In genomic region chr14:86462193-86462592, GRCh38 we compare ENCODE assay signal across 9 cellular contexts.
DNase-seq lines count a peak whose midpoint lies in the region; ATAC-seq and TF ChIP-seq lines count a peak whose summit lies in the region.
"Had no signal": no experiment of that assay in that cellular context is flagged by ENCODE, and none has a peak within 500 bp of the region (broad histone marks: within the 10 kb centered on the region; RNA-seq: fewer than 3 reads in every experiment).

No MANE protein-coding gene starts in this region.

- H3K4me3 Mint-ChIP-seq in activated T-helper 2 cell treated with anti-CD3 and anti-CD28 coated beads, Interferon-gamma antibody, Interleukin-2, Interleukin-4, amounts not matched to agents 10 μg/mL and 5 μg/mL and 100 μg/mL, durations not matched to agents 14 hours and 24 hours and 36 hours (ENCODE audit: low read depth), result no peak overlapping the region

- H3K36me3 Mint-ChIP-seq in activated T-helper 2 cell treated with anti-CD3 and anti-CD28 coated beads, Interferon-gamma antibody, Interleukin-2, Interleukin-4, amounts not matched to agents 10 μg/mL and 5 μg/mL and 100 μg/mL, durations not matched to agents 14 hours and 24 hours and 36 hours (ENCODE audit: low read depth), result no peaks in the 10 kb centered on the region

- ATAC-seq in left lung, result peak; percentile 57
- ATAC-seq in HG03135 (IDR thresholded peaks at IDR 0.05; ENCODE audit: unreplicated experiment), result no peak

- H3K9me3 ChIP-seq in DOHH2 (ENCODE audit: control insufficient read depth, insufficient read depth, low read length) (no peaks in the 10 kb centered on the region), left lung (no peaks in the 10 kb centered on the region), esophagus squamous epithelium (no peaks in the 10 kb centered on the region)

- no peak overlapping the region for H2AFZ ChIP-seq in KMS-11 (ENCODE audit: low read depth)

- in situ Hi-C loops in astrocyte of the cerebellum (cut with HindIII; ENCODE audit: low sequenced_read_pairs), result no loop called here

- H3K27me3 Mint-ChIP-seq in activated T-helper 2 cell treated with anti-CD3 and anti-CD28 coated beads, Interferon-gamma antibody, Interleukin-2, Interleukin-4, amounts not matched to agents 10 μg/mL and 5 μg/mL and 100 μg/mL, durations not matched to agents 14 hours and 24 hours and 36 hours (ENCODE audit: low read depth), result no peaks in the 10 kb centered on the region

- H3K4me1 ChIP-seq in DOHH2 (ENCODE audit: control insufficient read depth, low read length), result no peaks in the 10 kb centered on the region
- H3K4me1 ChIP-seq in KMS-11 (ENCODE audit: low read depth, poor library complexity, severe bottlenecking), result no peaks in the 10 kb centered on the region
- H3K4me1 ChIP-seq in left lung, result no peaks in the 10 kb centered on the region
- H3K4me1 ChIP-seq in esophagus squamous epithelium, result no peaks in the 10 kb centered on the region

- no peaks in the 10 kb centered on the region for H3K9me2 ChIP-seq in DOHH2 (replicated peaks; ENCODE audit: control insufficient read depth, low read length)

- no peaks in the 10 kb centered on the region for H3F3A ChIP-seq in DOHH2 (ENCODE audit: control insufficient read depth, insufficient read depth)

- no peak overlapping the region for H3K9ac ChIP-seq in KMS-11

- intact Hi-C loops in left lung (cut with DNase I) (no loop called here), esophagus squamous epithelium (cut with DNase I) (no loop called here)
- intact Hi-C loops in activated T-helper 2 cell treated with anti-CD3 and anti-CD28 coated beads, Interferon-gamma antibody, Interleukin-2, Interleukin-4, amounts not matched to agents 10 μg/mL and 5 μg/mL and 100 μg/mL, durations not matched to agents 14 hours and 24 hours and 36 hours (cut with micrococcal nuclease), result no loop called here

- no peak overlapping the region for H3K4me3 ChIP-seq in DOHH2 (ENCODE audit: low read length)
- no peak overlapping the region for H3K4me3 ChIP-seq in KMS-11 (IDR thresholded peaks at IDR 0.05; ENCODE audit: insufficient read depth, low read depth, low read length)
- no peak overlapping the region for H3K4me3 ChIP-seq in astrocyte of the cerebellum (ENCODE audit: low read depth, low read length)
- no peak overlapping the region for H3K4me3 ChIP-seq in left lung
- no peak overlapping the region for H3K4me3 ChIP-seq in esophagus squamous epithelium

- H3K27me3 ChIP-seq in DOHH2 (ENCODE audit: control insufficient read depth, low read length) (no peaks in the 10 kb centered on the region), KMS-11 (ENCODE audit: insufficient read depth, low read depth) (no peaks in the 10 kb centered on the region), left lung (no peaks in the 10 kb centered on the region), esophagus squamous epithelium (no peaks in the 10 kb centered on the region)

- H3K36me3 ChIP-seq in DOHH2 (ENCODE audit: control insufficient read depth, low read length) (no peaks in the 10 kb centered on the region), KMS-11 (ENCODE audit: insufficient read depth) (no peaks in the 10 kb centered on the region), left lung (no peaks in the 10 kb centered on the region), esophagus squamous epithelium (no peaks in the 10 kb centered on the region)

- TF ChIP-seq POLR2A in esophagus squamous epithelium (IDR thresholded peaks at IDR 0.05), result no peak

- H3K9me3 Mint-ChIP-seq in activated T-helper 2 cell treated with anti-CD3 and anti-CD28 coated beads, Interferon-gamma antibody, Interleukin-2, Interleukin-4, amounts not matched to agents 10 μg/mL and 5 μg/mL and 100 μg/mL, durations not matched to agents 14 hours and 24 hours and 36 hours, result no peaks in the 10 kb centered on the region

- peak; percentile 57 for TF ChIP-seq CTCF in DOHH2 (IDR thresholded peaks at IDR 0.05; ENCODE audit: low read depth, low read length, poor library complexity, severe bottlenecking)
- TF ChIP-seq CTCF in KMS-11 (conservative IDR thresholded peaks at IDR 0.05; ENCODE audit: low read depth, low read length), result peak; percentile 63
- peak; percentile 34 for TF ChIP-seq CTCF in astrocyte of the cerebellum (IDR thresholded peaks at IDR 0.05; ENCODE audit: low read depth, low read length, missing control alignments)
- peak in 1 of 2 donors; percentile 28 for TF ChIP-seq CTCF in left lung (IDR thresholded peaks at IDR 0.05)
- TF ChIP-seq CTCF in esophagus squamous epithelium (IDR thresholded peaks at IDR 0.05), result peak in 2 of 6 experiments; percentile 9 to 24

- WGBS in esophagus squamous epithelium, 2 donors, result 75 to 78% methylated on average over 1 of the region's 1 CpG

- H3K4me2 ChIP-seq in DOHH2 (ENCODE audit: low read length) (no peak overlapping the region), KMS-11 (no peak overlapping the region)

- H3K79me2 ChIP-seq in DOHH2 (ENCODE audit: control insufficient read depth, low read length) (no peaks in the 10 kb centered on the region), KMS-11 (ENCODE audit: insufficient read depth, low read depth) (no peaks in the 10 kb centered on the region)

- no peaks in the 10 kb centered on the region for H3K4me1 Mint-ChIP-seq in activated T-helper 2 cell treated with anti-CD3 and anti-CD28 coated beads, Interferon-gamma antibody, Interleukin-2, Interleukin-4, amounts not matched to agents 10 μg/mL and 5 μg/mL and 100 μg/mL, durations not matched to agents 14 hours and 24 hours and 36 hours (ENCODE audit: low read depth)

- no peak for DNase-seq in astrocyte of the cerebellum (ENCODE audit: low read depth)
- DNase-seq in left lung, result no peak
- no peak for DNase-seq in cerebellar nuclear complex (lab: John Stamatoyannopoulos, UW)
- no peak for DNase-seq in esophagus squamous epithelium (lab: John Stamatoyannopoulos, UW)
- DNase-seq in activated T-helper 2 cell treated with anti-CD3 and anti-CD28 coated beads, Interferon-gamma antibody, Interleukin-2, Interleukin-4, amounts not matched to agents 10 μg/mL and 5 μg/mL and 100 μg/mL, durations not matched to agents 14 hours and 24 hours and 36 hours (ENCODE audit: low spot score), result no peak

- H3K27ac ChIP-seq in DOHH2 (ENCODE audit: low read depth, low read length), result no peak overlapping the region
- H3K27ac ChIP-seq in KMS-11, result no peak overlapping the region
- no peak overlapping the region for H3K27ac ChIP-seq in left lung
- no peak overlapping the region for H3K27ac ChIP-seq in esophagus squamous epithelium
- H3K27ac ChIP-seq: HL-60 had no signal

- no peak overlapping the region for H3K27ac Mint-ChIP-seq in activated T-helper 2 cell treated with anti-CD3 and anti-CD28 coated beads, Interferon-gamma antibody, Interleukin-2, Interleukin-4, amounts not matched to agents 10 μg/mL and 5 μg/mL and 100 μg/mL, durations not matched to agents 14 hours and 24 hours and 36 hours

- H4K20me1 ChIP-seq in DOHH2 (ENCODE audit: control insufficient read depth, insufficient read depth, low read depth, low read length), result no peaks in the 10 kb centered on the region
- no peaks in the 10 kb centered on the region for H4K20me1 ChIP-seq in KMS-11 (ENCODE audit: insufficient read depth)
